Comparison of ENCODE assay signal across 7 cellular contexts in genomic region chr2:94890234-94890633, GRCh38. TPM values are rescaled to one million over a fixed set of nuclear protein-coding genes. Genes with fewer than 3 reads are reported as not detected.
"Had no signal": no experiment of that assay in that cellular context is flagged by ENCODE, and none has a peak within 500 bp of the region (broad histone marks: within the 10 kb centered on the region; RNA-seq: fewer than 3 reads in every experiment).

No MANE protein-coding gene starts in this region.

- H3K9me3 Mint-ChIP-seq: H9 had no signal

- H3K4me3 ChIP-seq: K562 had no signal

- ATAC-seq: K562 had no signal

- DNase-seq: GOT3, H9, HCEC 1CT, IMR-90 had no signal

RNA-seq across cellular contexts. Expression of gene TEKT4, which starts 19.0 kb away (rescaled TPM):
- total RNA-seq: H4, H9, HT-29, IMR-90 had no signal
- polyA plus RNA-seq: IMR-90 had no signal
